9 cellular contexts compared by ENCODE assay signal in the genomic region with DNA sequence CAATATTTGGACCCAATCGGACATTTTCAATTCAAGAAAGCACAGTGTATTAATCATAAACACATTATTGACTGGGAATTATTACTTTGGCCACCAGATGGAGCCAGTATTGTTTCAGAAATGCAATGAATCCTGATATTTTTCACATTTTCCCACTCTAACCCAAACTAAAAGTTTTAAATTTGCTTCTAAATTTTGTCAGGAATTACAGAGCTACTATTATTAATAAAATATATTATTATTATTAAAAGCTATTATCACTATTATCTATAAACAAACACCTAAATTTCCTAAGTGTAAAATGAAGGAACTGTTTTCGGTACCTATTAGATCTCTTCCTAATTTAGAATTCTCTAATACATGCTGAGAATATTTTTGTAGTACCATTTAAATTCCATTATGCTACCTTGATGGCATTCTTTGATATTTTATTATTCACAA.
DNase-seq lines count a peak whose midpoint lies in the region; ATAC-seq, FAIRE-seq and TF ChIP-seq lines count a peak whose summit lies in the region.
"Had no signal": no experiment of that assay in that cellular context is flagged by ENCODE, and none has a peak within 500 bp of the region (broad histone marks: within the 10 kb centered on the region; RNA-seq: fewer than 3 reads in every experiment).

No MANE protein-coding gene starts in this region.

- no peaks in the 10 kb centered on the region for H4K20me1 ChIP-seq in HCT116 (ENCODE audit: insufficient read depth)
- H4K20me1 ChIP-seq in HepG2 (ENCODE audit: insufficient read depth, low read length): no peaks in the 10 kb centered on the region

- WGBS in adrenal gland, 4 donors: 58 to 64% (median 61%) methylated on average over 2 of the region's 2 CpGs
- 24% methylated on average over 2 of the region's 2 CpGs for WGBS in HepG2 (ENCODE audit: low lambda C conversion rate)

- TF ChIP-seq POLR2A in HCT116 (IDR thresholded peaks at IDR 0.05; ENCODE audit: borderline replicate concordance, extremely low read depth, insufficient read depth, insufficient read length) (no peak), adrenal gland (IDR thresholded peaks at IDR 0.05) (no peak), HepG2 (IDR thresholded peaks at IDR 0.05; ENCODE audit: insufficient read depth in 1 of 2, low read depth in 2 of 2, low read length in 2 of 2) (no peak)

- H3K4me2 ChIP-seq in HCT116 (ENCODE audit: low read length) (no peak overlapping the region), HepG2 (ENCODE audit: low read depth, low read length) (no peak overlapping the region)

- no peak for TF ChIP-seq EP300 in HepG2 (IDR thresholded peaks at IDR 0.05; ENCODE audit: low read depth in 2 of 2, low read length in 2 of 2)
- TF ChIP-seq EP300 in HepG2 (CRISPR knock-in tag; IDR thresholded peaks at IDR 0.05; ENCODE audit: borderline replicate concordance): no peak

- H3K4me1 ChIP-seq in HCT116 (ENCODE audit: control insufficient read depth in 1 of 2, insufficient read depth in 2 of 2, low read length in 2 of 2): no peaks in the 10 kb centered on the region
- H3K4me1 ChIP-seq in adrenal gland (replicated peaks in 1 of 2): no peaks in the 10 kb centered on the region
- no peaks in the 10 kb centered on the region for H3K4me1 ChIP-seq in HepG2 (ENCODE audit: insufficient read depth, low read length)

- H3K9ac ChIP-seq in HCT116 (ENCODE audit: low read length): no peak overlapping the region
- H3K9ac ChIP-seq in HepG2 (ENCODE audit: insufficient read depth, low read depth, low read length): no peak overlapping the region

- TF ChIP-seq CTCF in HCT116 (IDR thresholded peaks at IDR 0.05 in 2 of 3, conservative IDR thresholded peaks at IDR 0.05 in 1 of 3; ENCODE audit: borderline replicate concordance in 1 of 3, insufficient read depth in 1 of 3, low read depth in 2 of 3, low read length in 2 of 3) (peak in 2 of 3 experiments; percentile 41 to 44; a peak in 4 of 6 replicates), adrenal gland (IDR thresholded peaks at IDR 0.05) (peak; percentile 27 to 73 (median 50)), HepG2 (CRISPR knock-in tag; IDR thresholded peaks at IDR 0.05) (peak; percentile 43), omental fat pad (IDR thresholded peaks at IDR 0.05) (no peak)

- no peak overlapping the region for H3K4me3 ChIP-seq in HCT116 (replicated peaks in 1 of 2; ENCODE audit: low read depth in 1 of 2, low read length in 2 of 2)
- no peak overlapping the region for H3K4me3 ChIP-seq in adrenal gland
- no peak overlapping the region for H3K4me3 ChIP-seq in HepG2 (replicated peaks in 1 of 3; ENCODE audit: insufficient read depth in 1 of 3, low read depth in 2 of 3, low read length in 3 of 3)

- H3K36me3 ChIP-seq in HCT116 (ENCODE audit: control insufficient read depth in 1 of 2, insufficient read depth in 2 of 2, low read length in 2 of 2) (no peaks in the 10 kb centered on the region), adrenal gland (replicated peaks in 1 of 2) (no peaks in the 10 kb centered on the region), HepG2 (replicated peaks in 1 of 2; ENCODE audit: control insufficient read depth in 1 of 2, insufficient read depth in 2 of 2, low read length in 2 of 2) (no peaks in the 10 kb centered on the region)

- H3K9me3 ChIP-seq in HCT116 (ENCODE audit: control insufficient read depth in 1 of 2, insufficient read depth in 1 of 2, low read depth in 1 of 2, low read length in 2 of 2) (no peaks in the 10 kb centered on the region), adrenal gland (replicated peaks in 1 of 3) (peaks cover 0 to 4% (median 0%) of the 10 kb centered on the region in 3 donors), HepG2 (ENCODE audit: low read length) (no peaks in the 10 kb centered on the region)

- peak; percentile 25 for DNase-seq in Ammon's horn (ENCODE audit: low spot score)
- DNase-seq in HCT116 (ENCODE audit: low read depth, low spot score): peak; percentile 3
- no peak for DNase-seq in adrenal gland
- peak; percentile 2 for DNase-seq in HepG2 (ENCODE audit: low spot score)
- no peak for DNase-seq in urothelium cell line (ENCODE audit: low spot score)
- DNase-seq in D341Med (ENCODE audit: low spot score): no peak
- DNase-seq in omental fat pad (ENCODE audit: low spot score): no peak
- DNase-seq: amniotic stem cell had no signal

- H3K79me2 ChIP-seq in HCT116 (ENCODE audit: insufficient read depth, low read length) (no peaks in the 10 kb centered on the region), HepG2 (ENCODE audit: insufficient read depth, low read length) (no peaks in the 10 kb centered on the region)

- no TSS peak for BruUV-seq in HCT116 (replicated peaks; lab: Mats Ljungman, UMichigan)
- no TSS peak for BruUV-seq in HepG2 (replicated peaks; lab: Mats Ljungman, UMichigan)

- RAD21 ChIA-PET in HCT116 (lab: Charles Lee; ENCODE audit: low non-redundant PET in 1 of 2, low total read pairs in 2 of 2, uncharacterized antibody in 2 of 2, unreplicated experiment in 2 of 2): no interaction called here

- TF ChIP-seq RAD21 in HCT116 (IDR thresholded peaks at IDR 0.05; ENCODE audit: low read depth) (peak; percentile 44; the same call in 1 of the 2 replicates), HepG2 (CRISPR knock-in tag; IDR thresholded peaks at IDR 0.05) (no peak)

- ATAC-seq in HCT116: no peak
- no peak for ATAC-seq in HepG2
- no peak for ATAC-seq in omental fat pad (ENCODE audit: low FRiP score)
- ATAC-seq in GM19324 (IDR thresholded peaks at IDR 0.05; ENCODE audit: low FRiP score, unreplicated experiment): no peak

- POLR2A ChIA-PET in HCT116 (lab: Charles Lee) (no interaction called here), HepG2 (lab: Yijun Ruan, JAX) (no interaction called here)

- H3K27ac ChIP-seq in HCT116 (ENCODE audit: low read depth, low read length): no peak overlapping the region
- no peak overlapping the region for H3K27ac ChIP-seq in adrenal gland
- H3K27ac ChIP-seq in HepG2 (ENCODE audit: extremely low read length, insufficient read depth, low read length): no peak overlapping the region

- in situ Hi-C loops in HepG2 (cut with HindIII; ENCODE audit: extremely low pct_ligation_motif_present, low pct_unique_long_range_greater_than_20kb): loop anchor here (5.0 kb wide), 1 partner anchor 553 kb away; no protein-coding TSS in a partner anchor

- intact Hi-C loops in HCT116 (cut with micrococcal nuclease): loop anchor here (1.0 to 5.0 kb wide), 2 partner anchors 551 to 1648 kb away; no protein-coding TSS in a partner anchor
- intact Hi-C loops in adrenal gland (cut with DNase I): loop anchor here in 1 of 2 donors (5.0 kb wide), 1 partner anchor 553 kb away; no protein-coding TSS in a partner anchor
- intact Hi-C loops in HepG2 (cut with micrococcal nuclease; ENCODE audit: unreplicated experiment): loop anchor here (2.0 kb wide), 2 partner anchors 543 to 551 kb away; no protein-coding TSS in a partner anchor

- H2AFZ ChIP-seq in HCT116 (ENCODE audit: low read depth, low read length, poor library complexity, severe bottlenecking) (no peak overlapping the region), HepG2 (ENCODE audit: low read length) (no peak overlapping the region)

- H3K27me3 ChIP-seq in HCT116 (ENCODE audit: insufficient read depth, low read length) (no peaks in the 10 kb centered on the region; the same call in 1 of the 2 replicates), adrenal gland (no peaks in the 10 kb centered on the region), HepG2 (ENCODE audit: control insufficient read depth in 1 of 2, insufficient read depth in 2 of 2, low read length in 2 of 2) (peaks cover 0 to 1% of the 10 kb centered on the region in 2 experiments; a peak in 1 of 5 replicates)

- CTCF ChIA-PET in HCT116 (lab: Charles Lee) (no interaction called here), HepG2 (lab: Yijun Ruan, JAX; ENCODE audit: low intra/inter-chr PET ratio, low total read pairs) (interaction anchor here (1.2 kb wide), 2 partner anchors 150 to 551 kb away, joined by 3 to 10 read pairs; no protein-coding TSS in a partner anchor)

- FAIRE-seq in HepG2 (lab: Jason Lieb, UNC): no peak
- FAIRE-seq in urothelium cell line (lab: Jason Lieb, UNC): no peak

- H3K9me2 ChIP-seq in HCT116 (ENCODE audit: insufficient read depth): no peaks in the 10 kb centered on the region

TF ChIP-seq in HCT116, 20 proteins besides CTCF, POLR2A, EP300 and RAD21:
- TF ChIP-seq MAX (IDR thresholded peaks at IDR 0.05) (no peak), JUND (IDR thresholded peaks at IDR 0.05) (no peak)

TF ChIP-seq in HepG2, 621 proteins besides CTCF, POLR2A, EP300 and RAD21:
- no peak for TF ChIP-seq KLF9 (CRISPR knock-in tag; IDR thresholded peaks at IDR 0.05; ENCODE audit: low read depth)
- TF ChIP-seq ZNF160 (CRISPR knock-in tag; IDR thresholded peaks at IDR 0.05): no peak
- TF ChIP-seq HOXA3 (CRISPR knock-in tag; IDR thresholded peaks at IDR 0.05): no peak
- peak; percentile 32; the same call in 1 of the 2 replicates for TF ChIP-seq SMC3 (IDR thresholded peaks at IDR 0.05; ENCODE audit: low read length)
- no peak for TF ChIP-seq ZNF441 (CRISPR knock-in tag; IDR thresholded peaks at IDR 0.05; ENCODE audit: borderline replicate concordance)
- no peak for TF ChIP-seq ZNF274 (CRISPR knock-in tag; IDR thresholded peaks at IDR 0.05)
- no peak for TF ChIP-seq ZNF335 (CRISPR knock-in tag; IDR thresholded peaks at IDR 0.05)
- no peak for TF ChIP-seq SP2 (CRISPR knock-in tag; IDR thresholded peaks at IDR 0.05)

Comparison
In these comparisons a context has a peak if more than half of its experiments do, and no peak if none do; other contexts are left out.
1. DNase-seq: peak in Ammon's horn (single experiment), HCT116 (single experiment) and HepG2 (single experiment); none in adrenal gland (0 of 7), urothelium cell line (single experiment), D341Med (single experiment) and omental fat pad (single experiment).
2. CTCF ChIP-seq: peak in HCT116 (2 of 3), adrenal gland (6 of 6) and HepG2 (single experiment); none in omental fat pad (0 of 3).